Comparison of ENCODE assay signal across 8 cellular contexts in genomic region chr19:42401365-42402303, GRCh38. TPM values are rescaled to one million over a fixed set of nuclear protein-coding genes. Genes with fewer than 3 reads are reported as not detected.
DNase-seq lines count a peak whose midpoint lies in the region; ATAC-seq, FAIRE-seq and TF ChIP-seq lines count a peak whose summit lies in the region.

No MANE protein-coding gene starts in this region.

- peak overlapping the region; percentile 64 for H3K4me3 Mint-ChIP-seq in activated CD4-positive, alpha-beta memory T cell treated with anti-CD3 and anti-CD28 coated beads, Interleukin-2, amount 10 ng/mL, durations not matched to agents 7 days and 5 days

- H3K27me3 ChIP-seq in ACC112 (ENCODE audit: insufficient read depth, low read length) (no peaks in the 10 kb centered on the region), lung (ENCODE audit: control insufficient read depth, insufficient read depth) (no peaks in the 10 kb centered on the region)

- DNase-seq in GM19239 (ENCODE audit: insufficient read length, low spot score), result peak; percentile 66
- peak; percentile 75 to 90 for DNase-seq in NCI-H526 (lab: John Stamatoyannopoulos, UW)
- peak; percentile 71 for DNase-seq in activated CD4-positive, alpha-beta memory T cell treated with anti-CD3 and anti-CD28 coated beads, Interleukin-2, amount 10 ng/mL, durations not matched to agents 7 days and 5 days
- peak; percentile 89 for DNase-seq in ecto neural progenitor cell (ENCODE audit: low spot score)
- DNase-seq in lung (ENCODE audit: low spot score), result peak; percentile 76
- peak; percentile 66 to 73 for DNase-seq in stimulated activated CD4-positive, alpha-beta T cell treated with anti-CD3 and anti-CD28 coated beads, Interleukin-4, amount 100 ng/mL, for 48 hours (ENCODE audit: low read depth in 2 of 2)

- no peaks in the 10 kb centered on the region for H3K9me3 Mint-ChIP-seq in activated CD4-positive, alpha-beta memory T cell treated with anti-CD3 and anti-CD28 coated beads, Interleukin-2, amount 10 ng/mL, durations not matched to agents 7 days and 5 days

- H3K9me3 ChIP-seq in lung (ENCODE audit: control insufficient read depth in 2 of 2, insufficient read depth in 1 of 2, low read length in 1 of 2), result no peaks in the 10 kb centered on the region

- H3K27ac ChIP-seq in ACC112 (ENCODE audit: low read depth, low read length) (no peak overlapping the region), lung (ENCODE audit: low read depth in 1 of 2, low read length in 1 of 2) (no peak overlapping the region)

- H2AFZ ChIP-seq in ACC112 (ENCODE audit: low read length, unreplicated experiment), result no peak overlapping the region

- H3K36me3 Mint-ChIP-seq in activated CD4-positive, alpha-beta memory T cell treated with anti-CD3 and anti-CD28 coated beads, Interleukin-2, amount 10 ng/mL, durations not matched to agents 7 days and 5 days (ENCODE audit: low read depth), result peaks cover 28% of the 10 kb centered on the region

- H3K36me3 ChIP-seq in ACC112 (ENCODE audit: insufficient read depth, low read length) (no peaks in the 10 kb centered on the region), lung (ENCODE audit: control insufficient read depth in 2 of 2, insufficient read depth in 2 of 2, low read length in 2 of 2) (no peaks in the 10 kb centered on the region)

- POLR2A ChIA-PET in activated CD4-positive, alpha-beta memory T cell treated with anti-CD3 and anti-CD28 coated beads, Interleukin-2, amount 10 ng/mL, durations not matched to agents 7 days and 5 days (lab: Charles Lee), result interaction anchor here (1.1 to 2.1 kb wide), 3 partner anchors 9 to 24 kb away, joined by 3 to 4 read pairs (median 4); no protein-coding TSS in a partner anchor

- H3K27me3 Mint-ChIP-seq in activated CD4-positive, alpha-beta memory T cell treated with anti-CD3 and anti-CD28 coated beads, Interleukin-2, amount 10 ng/mL, durations not matched to agents 7 days and 5 days, result no peaks in the 10 kb centered on the region

- peak; percentile 78 for FAIRE-seq in GM19239 (lab: Jason Lieb, UNC)

- peak; percentile 67 for ATAC-seq in lung (ENCODE audit: insufficient read depth, low FRiP score)
- no peak for ATAC-seq in GM21515 (IDR thresholded peaks at IDR 0.05; ENCODE audit: unreplicated experiment)

- 0 to 1% methylated on average over 67 to 80 of the region's 80 CpGs for WGBS in lung, 2 donors

- peaks cover 5% of the 10 kb centered on the region for H3K4me1 ChIP-seq in ACC112 (ENCODE audit: control insufficient read depth, insufficient read depth, low read length, unreplicated experiment)
- peaks cover 2 to 8% of the 10 kb centered on the region in 2 donors for H3K4me1 ChIP-seq in lung (ENCODE audit: control insufficient read depth in 2 of 2, insufficient read depth in 2 of 2, low read length in 2 of 2)

- H3K4me3 ChIP-seq in ACC112 (ENCODE audit: low read depth, low read length), result peak overlapping the region; percentile 70
- H3K4me3 ChIP-seq in lung, result peak overlapping the region; percentile 40

- peaks cover 36% of the 10 kb centered on the region for H3K4me1 Mint-ChIP-seq in activated CD4-positive, alpha-beta memory T cell treated with anti-CD3 and anti-CD28 coated beads, Interleukin-2, amount 10 ng/mL, durations not matched to agents 7 days and 5 days

- TF ChIP-seq CTCF in lung (IDR thresholded peaks at IDR 0.05; ENCODE audit: control extremely low read depth, extremely low read depth), result peak; percentile 55

- peaks cover 3% of the 10 kb centered on the region for H3K79me2 ChIP-seq in ACC112 (ENCODE audit: control insufficient read depth, insufficient read depth, low read length, unreplicated experiment)

- H3K27ac Mint-ChIP-seq in activated CD4-positive, alpha-beta memory T cell treated with anti-CD3 and anti-CD28 coated beads, Interleukin-2, amount 10 ng/mL, durations not matched to agents 7 days and 5 days, result peak overlapping the region; percentile 10

- CTCF ChIA-PET in activated CD4-positive, alpha-beta memory T cell treated with anti-CD3 and anti-CD28 coated beads, Interleukin-2, amount 10 ng/mL, durations not matched to agents 7 days and 5 days (lab: Charles Lee), result interaction anchor here (1.0 to 2.4 kb wide), 8 partner anchors 10 to 291 kb away, joined by 3 to 12 read pairs (median 6); no protein-coding TSS in a partner anchor

RNA-seq across cellular contexts. Expression of gene CNFN, which starts 11.5 kb away (rescaled TPM):
- not detected for total RNA-seq in activated CD4-positive, alpha-beta memory T cell treated with anti-CD3 and anti-CD28 coated beads, Interleukin-2, amount 10 ng/mL, durations not matched to agents 7 days and 5 days
- total RNA-seq in lung, result 1 to 10 TPM in 1 of 2 donors, not detected in 1; 1.0 TPM
- 1 to 10 TPM; 2.2 to 4.1 TPM for polyA plus RNA-seq in lung

RNA-seq across cellular contexts. Expression of gene LIPE, which starts 25.6 kb away (rescaled TPM):
- 10 to 100 TPM; 34.7 to 37.2 TPM for total RNA-seq in activated CD4-positive, alpha-beta memory T cell treated with anti-CD3 and anti-CD28 coated beads, Interleukin-2, amount 10 ng/mL, durations not matched to agents 7 days and 5 days
- 1 to 10 TPM; 4.5 TPM for total RNA-seq in lung
- polyA plus RNA-seq in lung, result 1 to 10 TPM; 3.6 to 7.7 TPM

RNA-seq across cellular contexts. Expression of gene CXCL17, which starts 41.1 kb away (rescaled TPM):
- not detected for total RNA-seq in activated CD4-positive, alpha-beta memory T cell treated with anti-CD3 and anti-CD28 coated beads, Interleukin-2, amount 10 ng/mL, durations not matched to agents 7 days and 5 days
- total RNA-seq in lung, result 100 to 1,000 TPM in 1 of 2 donors, 10 to 100 TPM in 1; 98.9 to 154 TPM
- 100 to 1,000 TPM; 289 to 688 TPM for polyA plus RNA-seq in lung

Comparison
In these comparisons a context has a peak if more than half of its experiments do, and no peak if none do; other contexts are left out.
1. RNA of gene LIPE, which starts 25.6 kb away (total RNA-seq): 34.7 to 37.2 TPM in activated CD4-positive, alpha-beta memory T cell treated with anti-CD3 and anti-CD28 coated beads, Interleukin-2, amount 10 ng/mL, durations not matched to agents 7 days and 5 days; 4.5 TPM in lung; every median in the first group is over 4 times any median in the second.
2. RNA of gene CXCL17, which starts 41.1 kb away (total RNA-seq): 98.9 to 154 TPM in lung; not detected in activated CD4-positive, alpha-beta memory T cell treated with anti-CD3 and anti-CD28 coated beads, Interleukin-2, amount 10 ng/mL, durations not matched to agents 7 days and 5 days; every median in the first group is over 10 times any median in the second.
3. Peak in every context shown above with its lines, with median percentiles within 50 percentile points of each other: DNase-seq.